ENCODE assay signal across 21 cellular contexts in genomic region chr6:136567688-136568087, GRCh38. TPM values are rescaled to one million over a fixed set of nuclear protein-coding genes. Genes with fewer than 3 reads are reported as not detected.
A peak's percentile ranks its signal among the peaks of the same experiment; 100 is the strongest.
DNase-seq lines count a peak whose midpoint lies in the region; ATAC-seq and TF ChIP-seq lines count a peak whose summit lies in the region.
"Had no signal": no experiment of that assay in that cellular context is flagged by ENCODE, and none has a peak within 500 bp of the region (broad histone marks: within the 10 kb centered on the region; RNA-seq: fewer than 3 reads in every experiment).

No MANE protein-coding gene starts in this region.

- 85% methylated on average over 4 of the region's 4 CpGs for WGBS in prostate gland

- no peak for ATAC-seq in HG03460 (IDR thresholded peaks at IDR 0.05; ENCODE audit: unreplicated experiment)
- ATAC-seq: GM12878 had no signal

- peaks cover 0 to 20% (median 0%) of the 10 kb centered on the region in 4 donors for H3K4me1 ChIP-seq in Peyer's patch
- peaks cover 4% of the 10 kb centered on the region for H3K4me1 ChIP-seq in colonic mucosa
- peaks cover 26% of the 10 kb centered on the region for H3K4me1 ChIP-seq in prostate gland (replicated peaks)

- H3K27ac ChIP-seq in Peyer's patch (peak overlapping the region in 3 of 4 donors; percentile 4 to 70 (median 66)), colonic mucosa (peak overlapping the region; percentile 55), prostate gland (peak overlapping the region; percentile 73 to 81)
- H3K27ac ChIP-seq: HL-60, KMS-11 had no signal

- peaks cover 11% of the 10 kb centered on the region for H3K9me3 Mint-ChIP-seq in Calu3 (ENCODE audit: low read depth, unreplicated experiment)

- intact Hi-C loops in Calu3 (cut with micrococcal nuclease; ENCODE audit: unreplicated experiment) (no loop called here), colonic mucosa (cut with DNase I) (no loop called here), prostate gland (cut with DNase I) (no loop called here)

- H3K27me3 Mint-ChIP-seq in Calu3 (ENCODE audit: unreplicated experiment), result no peaks in the 10 kb centered on the region
- H3K27me3 Mint-ChIP-seq: B cell had no signal

- no peak for DNase-seq in Calu3
- no peak for DNase-seq in Peyer's patch
- no peak for DNase-seq in colonic mucosa
- no peak for DNase-seq in prostate gland (ENCODE audit: low spot score)
- no peak for DNase-seq in stimulated activated CD4-positive, alpha-beta T cell treated with anti-CD3 and anti-CD28 coated beads, Interleukin-2, amount 100 ng/mL, for 24 hours
- DNase-seq in DMS 273 (lab: John Stamatoyannopoulos, UW; ENCODE audit: unreplicated experiment), result no peak
- DNase-seq in kidney tubule cell (ENCODE audit: low spot score), result no peak
- DNase-seq: DND-41, NCI-H1417 treated with DMSO at 0.1 percent for 48 hours, NCI-H187, NCI-H446, NCI-H526 treated with DMSO at 0.1 percent for 48 hours, OCI-M1, SHP77, SK-N-SH had no signal

- peak overlapping the region in 1 of 2 donors; percentile 36 for H3K9ac ChIP-seq in colonic mucosa (ENCODE audit: low read depth in 2 of 2, low read length in 2 of 2)
- H3K9ac ChIP-seq: KMS-11, SK-N-SH had no signal

- H3K27me3 ChIP-seq in Peyer's patch (no peaks in the 10 kb centered on the region), colonic mucosa (no peaks in the 10 kb centered on the region), prostate gland (replicated peaks; ENCODE audit: insufficient read depth) (no peaks in the 10 kb centered on the region)

- H3K4me3 Mint-ChIP-seq in Calu3 (ENCODE audit: low read depth, unreplicated experiment), result no peak overlapping the region
- H3K4me3 Mint-ChIP-seq: B cell, CD14-positive monocyte had no signal

- no peaks in the 10 kb centered on the region for H3K36me3 Mint-ChIP-seq in Calu3 (ENCODE audit: insufficient read depth, unreplicated experiment)

- H3K4me3 ChIP-seq in Peyer's patch (no peak overlapping the region), colonic mucosa (no peak overlapping the region), prostate gland (no peak overlapping the region)
- H3K4me3 ChIP-seq: GM12878 had no signal

- H3K9me3 ChIP-seq in Peyer's patch (no peaks in the 10 kb centered on the region), colonic mucosa (no peaks in the 10 kb centered on the region), prostate gland (no peaks in the 10 kb centered on the region)
- H3K9me3 ChIP-seq: SK-N-SH had no signal

- no peak for TF ChIP-seq POLR2A in Peyer's patch (IDR thresholded peaks at IDR 0.05)
- no peak for TF ChIP-seq POLR2A in prostate gland (IDR thresholded peaks at IDR 0.05)

- CTCF ChIA-PET in Calu3 (lab: Charles Lee), result no interaction called here

- peaks cover 25% of the 10 kb centered on the region for H3K4me1 Mint-ChIP-seq in Calu3 (ENCODE audit: low read depth, unreplicated experiment)

- TF ChIP-seq CTCF in Calu3 (IDR thresholded peaks at IDR 0.05; ENCODE audit: unreplicated experiment), result no peak
- TF ChIP-seq CTCF in Peyer's patch (IDR thresholded peaks at IDR 0.05), result no peak
- no peak for TF ChIP-seq CTCF in colonic mucosa (IDR thresholded peaks at IDR 0.05)
- no peak for TF ChIP-seq CTCF in prostate gland (IDR thresholded peaks at IDR 0.05)

- no peaks in the 10 kb centered on the region for H3K36me3 ChIP-seq in Peyer's patch
- H3K36me3 ChIP-seq in colonic mucosa, result no peaks in the 10 kb centered on the region
- no peaks in the 10 kb centered on the region for H3K36me3 ChIP-seq in prostate gland

- peak overlapping the region; percentile 45 for H3K27ac Mint-ChIP-seq in Calu3 (ENCODE audit: unreplicated experiment)
- H3K27ac Mint-ChIP-seq: B cell had no signal

- BruUV-seq in Calu3 (replicated peaks; lab: Mats Ljungman, UMichigan), result no TSS peak

RNA-seq across cellular contexts. Expression of gene MAP7, which starts 17.5 kb away (rescaled TPM):
- 29.5 and 30.1 TPM in 2 replicates for total RNA-seq in Calu3 (2022)
- 10 to 100 TPM; 16.5 to 47.1 (median 38.8) TPM for total RNA-seq in Peyer's patch
- 10 to 100 TPM; 69.4 to 74.3 TPM for total RNA-seq in colonic mucosa
- 10 to 100 TPM; 35.1 to 45.2 TPM for total RNA-seq in prostate gland
